Comparison of ENCODE assay signal across 16 cellular contexts in the genomic region with DNA sequence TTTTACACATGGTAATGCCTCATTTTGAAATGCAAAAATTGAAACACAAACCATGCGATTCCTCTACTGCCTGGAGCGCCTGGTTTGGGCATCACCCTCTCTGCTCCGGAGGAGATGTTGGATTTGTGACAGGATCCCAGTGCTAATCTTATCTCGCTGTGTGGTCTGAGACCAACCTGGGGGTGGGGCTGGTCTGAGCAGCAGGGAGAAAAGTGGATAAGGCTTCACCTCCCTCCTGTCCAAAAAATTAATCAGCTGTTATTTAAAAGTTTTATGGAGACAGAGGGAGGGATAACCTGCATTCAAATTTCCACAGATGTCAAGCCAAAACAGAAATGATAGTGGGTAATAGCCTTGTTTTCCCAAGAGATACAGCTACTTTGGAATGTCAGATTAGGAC.
"Had no signal": no experiment of that assay in that cellular context is flagged by ENCODE, and none has a peak within 500 bp of the region (broad histone marks: within the 10 kb centered on the region; RNA-seq: fewer than 3 reads in every experiment).

No MANE protein-coding gene starts in this region.

- H3K4me1 Mint-ChIP-seq: activated CD8-positive, alpha-beta memory T cell treated with anti-CD3 and anti-CD28 coated beads, Interleukin-2, amount 10 ng/mL, durations not matched to agents 7 days and 5 days; stimulated activated effector memory CD8-positive, alpha-beta T cell treated with anti-CD3 and anti-CD28 coated beads, Interleukin-12 subunit alpha, Interleukin-12 subunit beta, amount 100 ng/mL, for 72 hours had no signal

- H3K4me2 ChIP-seq: smooth muscle cell had no signal

- H3K4me3 Mint-ChIP-seq: activated CD8-positive, alpha-beta memory T cell treated with anti-CD3 and anti-CD28 coated beads, Interleukin-2, amount 10 ng/mL, durations not matched to agents 7 days and 5 days; activated naive CD8-positive, alpha-beta T cell treated with anti-CD3 and anti-CD28 coated beads, Interleukin-2, amount 10 ng/mL, durations not matched to agents 7 days and 5 days; stimulated activated effector memory CD8-positive, alpha-beta T cell treated with anti-CD3 and anti-CD28 coated beads, Interleukin-12 subunit alpha, Interleukin-12 subunit beta, amount 100 ng/mL, for 72 hours; T-helper 1 cell treated with Interleukin-12 subunit alpha and Interleukin-12 subunit beta and Interleukin-4 antibody, amounts not matched to agents 30 μg/mL and 1 μg/mL, for 36 hours had no signal

- H3K27me3 Mint-ChIP-seq: activated CD8-positive, alpha-beta memory T cell treated with anti-CD3 and anti-CD28 coated beads, Interleukin-2, amount 10 ng/mL, durations not matched to agents 7 days and 5 days; activated naive CD8-positive, alpha-beta T cell treated with anti-CD3 and anti-CD28 coated beads, Interleukin-2, amount 10 ng/mL, durations not matched to agents 7 days and 5 days had no signal

- ATAC-seq: activated CD8-positive, alpha-beta memory T cell treated with anti-CD3 and anti-CD28 coated beads, Interleukin-2, amount 10 ng/mL, durations not matched to agents 7 days and 5 days; heart right ventricle; stimulated activated effector memory CD8-positive, alpha-beta T cell treated with anti-CD3 and anti-CD28 coated beads, Interleukin-12 subunit alpha, Interleukin-12 subunit beta, amount 100 ng/mL, for 72 hours had no signal

- DNase-seq: activated CD4-positive, alpha-beta T cell treated with anti-CD3 and anti-CD28 coated beads for 1 hour; activated CD4-positive, alpha-beta T cell treated with anti-CD3 and anti-CD28 coated beads, Interleukin-2, amount 50 U/mL, for 48 hours; activated CD8-positive, alpha-beta memory T cell treated with anti-CD3 and anti-CD28 coated beads, Interleukin-2, amount 10 ng/mL, durations not matched to agents 7 days and 5 days; activated gamma-delta T cell; activated naive CD8-positive, alpha-beta T cell treated with anti-CD3 and anti-CD28 coated beads, Interleukin-2, amount 10 ng/mL, durations not matched to agents 7 days and 5 days; activated T-cell treated with anti-CD3 and anti-CD28 coated beads, Interleukin-2, amount 50 U/mL, for 48 hours; anterior cingulate cortex; esophagus squamous epithelium; foreskin melanocyte; heart right ventricle; left ventricle myocardium inferior; tibial artery had no signal

- H3K9me3 Mint-ChIP-seq: activated naive CD8-positive, alpha-beta T cell treated with anti-CD3 and anti-CD28 coated beads, Interleukin-2, amount 10 ng/mL, durations not matched to agents 7 days and 5 days; stimulated activated effector memory CD8-positive, alpha-beta T cell treated with anti-CD3 and anti-CD28 coated beads, Interleukin-12 subunit alpha, Interleukin-12 subunit beta, amount 100 ng/mL, for 72 hours; T-helper 1 cell treated with Interleukin-12 subunit alpha and Interleukin-12 subunit beta and Interleukin-4 antibody, amounts not matched to agents 30 μg/mL and 1 μg/mL, for 36 hours had no signal

- H3K4me1 ChIP-seq: esophagus squamous epithelium, tibial artery had no signal

- H3K36me3 ChIP-seq: neutrophil had no signal

- H3K27ac Mint-ChIP-seq: activated CD8-positive, alpha-beta memory T cell treated with anti-CD3 and anti-CD28 coated beads, Interleukin-2, amount 10 ng/mL, durations not matched to agents 7 days and 5 days; activated naive CD8-positive, alpha-beta T cell treated with anti-CD3 and anti-CD28 coated beads, Interleukin-2, amount 10 ng/mL, durations not matched to agents 7 days and 5 days; stimulated activated effector memory CD8-positive, alpha-beta T cell treated with anti-CD3 and anti-CD28 coated beads, Interleukin-12 subunit alpha, Interleukin-12 subunit beta, amount 100 ng/mL, for 72 hours; T-helper 1 cell treated with Interleukin-12 subunit alpha and Interleukin-12 subunit beta and Interleukin-4 antibody, amounts not matched to agents 30 μg/mL and 1 μg/mL, for 36 hours had no signal

- H3K9me3 ChIP-seq: esophagus squamous epithelium, heart right ventricle, left ventricle myocardium inferior, neutrophil, tibial artery had no signal

- H3K36me3 Mint-ChIP-seq: activated CD8-positive, alpha-beta memory T cell treated with anti-CD3 and anti-CD28 coated beads, Interleukin-2, amount 10 ng/mL, durations not matched to agents 7 days and 5 days had no signal

- H3K4me3 ChIP-seq: esophagus squamous epithelium, heart right ventricle, left ventricle myocardium inferior, smooth muscle cell, tibial artery had no signal

- H3K27me3 ChIP-seq: esophagus squamous epithelium, heart right ventricle, neutrophil, tibial artery had no signal

- H3K27ac ChIP-seq: esophagus squamous epithelium, heart right ventricle, left ventricle myocardium inferior, neutrophil, tibial artery had no signal
